In the genomic region with DNA sequence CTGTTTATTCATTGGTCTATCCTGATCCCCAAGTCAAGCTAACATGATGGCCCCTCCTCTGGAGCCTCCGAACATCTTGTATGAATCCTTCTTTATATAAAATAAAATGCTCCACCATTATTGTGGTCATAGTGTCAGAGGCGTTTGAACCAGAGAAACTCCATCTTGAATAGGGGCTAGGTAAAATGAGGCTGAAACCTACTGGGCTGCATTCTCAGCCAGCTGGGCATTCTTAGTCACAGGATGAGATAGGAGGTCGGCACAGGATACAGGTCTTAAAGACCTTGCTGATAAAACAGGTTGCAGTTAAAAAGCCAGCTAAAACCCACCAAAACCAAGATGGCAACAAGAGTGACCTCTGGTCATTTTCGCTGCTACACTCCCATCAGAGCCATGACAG, we compare ENCODE assay signal across 18 cellular contexts.
A peak's percentile ranks its signal among the peaks of the same experiment; 100 is the strongest.
DNase-seq lines count a peak whose midpoint lies in the region; ATAC-seq and TF ChIP-seq lines count a peak whose summit lies in the region.
"Had no signal": no experiment of that assay in that cellular context is flagged by ENCODE, and none has a peak within 500 bp of the region (broad histone marks: within the 10 kb centered on the region; RNA-seq: fewer than 3 reads in every experiment).

No MANE protein-coding gene starts in this region.

- no peak overlapping the region for H3K4me3 ChIP-seq in SK-N-SH (ENCODE audit: low read depth in 2 of 2, low read length in 1 of 2)
- no peak overlapping the region for H3K4me3 ChIP-seq in osteoblast (ENCODE audit: insufficient read depth, low read length)
- no peak overlapping the region for H3K4me3 ChIP-seq in right atrium auricular region
- H3K4me3 ChIP-seq in adrenal gland: no peak overlapping the region

- WGBS in SK-N-SH (ENCODE audit: low lambda C conversion rate): 82% methylated on average over 4 of the region's 4 CpGs
- 81 to 85% (median 81%) methylated on average over 4 of the region's 4 CpGs for WGBS in adrenal gland, 4 donors

- TF ChIP-seq RAD21 in SK-N-SH (IDR thresholded peaks at IDR 0.05; ENCODE audit: low read length): no peak

- no peaks in the 10 kb centered on the region for H3K9me3 ChIP-seq in SK-N-SH
- H3K9me3 ChIP-seq in osteoblast (ENCODE audit: low read depth, low read length): no peaks in the 10 kb centered on the region
- peaks cover 0 to 6% of the 10 kb centered on the region in 2 donors for H3K9me3 ChIP-seq in right atrium auricular region
- H3K9me3 ChIP-seq in adrenal gland (replicated peaks in 1 of 3): no peaks in the 10 kb centered on the region

- H3K4me3 Mint-ChIP-seq in chondrocyte (ENCODE audit: unreplicated experiment): no peak overlapping the region
- H3K4me3 Mint-ChIP-seq: B cell, CD14-positive monocyte had no signal

- no peaks in the 10 kb centered on the region for H3K27me3 Mint-ChIP-seq in chondrocyte (ENCODE audit: low read depth)
- H3K27me3 Mint-ChIP-seq: B cell had no signal

- H3K9me3 Mint-ChIP-seq in chondrocyte (ENCODE audit: low read depth): peaks cover 13% of the 10 kb centered on the region

- H4K20me1 ChIP-seq in SK-N-SH (ENCODE audit: insufficient read depth): no peaks in the 10 kb centered on the region
- H4K20me1 ChIP-seq in osteoblast (ENCODE audit: insufficient read depth, low read length): no peaks in the 10 kb centered on the region

- H3K4me2 ChIP-seq in SK-N-SH: peak overlapping the region; percentile 67
- H3K4me2 ChIP-seq in osteoblast (ENCODE audit: insufficient read depth, low read length): peak overlapping the region; percentile 73

- DNase-seq in SK-N-SH (no peak), chondrocyte (ENCODE audit: low spot score) (no peak), osteoblast (ENCODE audit: insufficient read length, low spot score, missing footprints) (no peak), islet precursor cell (no peak), OCI-M2 (lab: John Stamatoyannopoulos, UW; ENCODE audit: unreplicated experiment) (no peak), right atrium auricular region (ENCODE audit: low spot score) (no peak), adrenal gland (no peak)
- DNase-seq: Kasumi-1, NCI-H1694, NCI-H2081 treated with DMSO at 0.1 percent for 48 hours, NCI-H2171 treated with DMSO at 0.1 percent for 48 hours, NCI-H446 treated with DMSO at 0.1 percent for 48 hours, NCI-H526 treated with DMSO at 0.1 percent for 48 hours had no signal

- peaks cover 29% of the 10 kb centered on the region for H3F3A ChIP-seq in SK-N-SH (replicated peaks; ENCODE audit: insufficient read depth)

- peak overlapping the region; percentile 92 for H3K27ac Mint-ChIP-seq in chondrocyte (ENCODE audit: unreplicated experiment)
- H3K27ac Mint-ChIP-seq: B cell, CD14-positive monocyte had no signal

- no peaks in the 10 kb centered on the region for H3K79me2 ChIP-seq in SK-N-SH (ENCODE audit: insufficient read depth)
- H3K79me2 ChIP-seq in osteoblast (ENCODE audit: insufficient read depth, low read length): no peaks in the 10 kb centered on the region

- H3K27ac ChIP-seq in SK-N-SH (ENCODE audit: low read depth in 2 of 2, low read length in 1 of 2) (peak overlapping the region in 1 of 2 experiments; percentile 100; a peak in 2 of 4 replicates), osteoblast (ENCODE audit: low read depth, low read length) (peak overlapping the region; percentile 90), right atrium auricular region (no peak overlapping the region), adrenal gland (peak overlapping the region in 2 of 5 donors; percentile 51 to 77)
- H3K27ac ChIP-seq: 22Rv1 had no signal

- H3K9ac ChIP-seq in SK-N-SH: peak overlapping the region; percentile 62

- intact Hi-C loops in adrenal gland (cut with DNase I): no loop called here

- no peaks in the 10 kb centered on the region for H3K36me3 Mint-ChIP-seq in chondrocyte (ENCODE audit: low read depth)
- H3K36me3 Mint-ChIP-seq: CD14-positive monocyte had no signal

- TF ChIP-seq POLR2A in adrenal gland (IDR thresholded peaks at IDR 0.05): no peak

- H3K27me3 ChIP-seq in SK-N-SH (ENCODE audit: insufficient read depth) (no peaks in the 10 kb centered on the region), osteoblast (ENCODE audit: insufficient read depth, low read length) (no peaks in the 10 kb centered on the region), right atrium auricular region (no peaks in the 10 kb centered on the region), adrenal gland (no peaks in the 10 kb centered on the region)

- no peak for ATAC-seq in SK-N-SH treated with all-trans-retinoic acid at 6 μM for 48 hours
- ATAC-seq: HCT116 had no signal

- CTCF ChIA-PET in SK-N-SH (lab: Yijun Ruan, JAX): no interaction called here

- peak overlapping the region; percentile 29; the same call in 1 of the 2 replicates for H2AFZ ChIP-seq in SK-N-SH (ENCODE audit: low read depth)
- H2AFZ ChIP-seq in osteoblast (ENCODE audit: low read length): no peak overlapping the region

- H3K9me2 ChIP-seq in SK-N-SH: no peaks in the 10 kb centered on the region

- peaks cover 7 to 22% of the 10 kb centered on the region in 2 experiments; a peak in 3 of 4 replicates for H3K4me1 ChIP-seq in SK-N-SH (ENCODE audit: control insufficient read depth in 1 of 2, insufficient read depth in 2 of 2, low read depth in 1 of 2, low read length in 1 of 2)
- peaks cover 18% of the 10 kb centered on the region for H3K4me1 ChIP-seq in osteoblast (ENCODE audit: insufficient read depth, low read length)
- no peaks in the 10 kb centered on the region for H3K4me1 ChIP-seq in right atrium auricular region
- H3K4me1 ChIP-seq in adrenal gland (replicated peaks in 1 of 2): peaks cover 0 to 3% of the 10 kb centered on the region in 2 donors

- peaks cover 24% of the 10 kb centered on the region for H3K4me1 Mint-ChIP-seq in chondrocyte (ENCODE audit: low read depth)
- H3K4me1 Mint-ChIP-seq: B cell, CD14-positive monocyte had no signal

- POLR2A ChIA-PET in SK-N-SH (lab: Yijun Ruan, JAX): no interaction called here

- TF ChIP-seq CTCF in SK-N-SH (IDR thresholded peaks at IDR 0.05): no peak
- no peak for TF ChIP-seq CTCF in chondrocyte (IDR thresholded peaks at IDR 0.05)
- no peak for TF ChIP-seq CTCF in osteoblast (IDR thresholded peaks at IDR 0.05; ENCODE audit: extremely low read depth, low read depth, low read length)
- TF ChIP-seq CTCF in right atrium auricular region (IDR thresholded peaks at IDR 0.05): no peak
- no peak for TF ChIP-seq CTCF in adrenal gland (IDR thresholded peaks at IDR 0.05)

- H3K36me3 ChIP-seq in SK-N-SH (replicated peaks in 1 of 2; ENCODE audit: control insufficient read depth in 1 of 2, insufficient read depth in 2 of 2, low read length in 1 of 2) (no peaks in the 10 kb centered on the region), osteoblast (ENCODE audit: insufficient read depth, low read length) (no peaks in the 10 kb centered on the region), right atrium auricular region (no peaks in the 10 kb centered on the region), adrenal gland (replicated peaks in 1 of 2) (no peaks in the 10 kb centered on the region)

- TF ChIP-seq EP300 in SK-N-SH (IDR thresholded peaks at IDR 0.05; ENCODE audit: borderline replicate concordance in 1 of 2, low read depth in 1 of 2, low read length in 1 of 2): no peak

TF ChIP-seq in SK-N-SH, 30 proteins besides CTCF, POLR2A, EP300 and RAD21:
- TF ChIP-seq FOSL2 (IDR thresholded peaks at IDR 0.05; ENCODE audit: borderline replicate concordance, low read depth) (no peak), JUND (IDR thresholded peaks at IDR 0.05) (no peak), GATA2 (CRISPR knock-in tag; IDR thresholded peaks at IDR 0.05) (no peak), FOXM1 (IDR thresholded peaks at IDR 0.05; ENCODE audit: low read depth) (no peak), RCOR1 (IDR thresholded peaks at IDR 0.05; ENCODE audit: low read length) (no peak), YY1 (IDR thresholded peaks at IDR 0.05; ENCODE audit: low read depth) (peak; percentile 10; the same call in 1 of the 2 replicates), TEAD4 (IDR thresholded peaks at IDR 0.05; ENCODE audit: borderline replicate concordance, insufficient read depth) (no peak), NRF1 (IDR thresholded peaks at IDR 0.05; ENCODE audit: low read depth, low read length) (no peak)
- TF ChIP-seq, protein P1, sequence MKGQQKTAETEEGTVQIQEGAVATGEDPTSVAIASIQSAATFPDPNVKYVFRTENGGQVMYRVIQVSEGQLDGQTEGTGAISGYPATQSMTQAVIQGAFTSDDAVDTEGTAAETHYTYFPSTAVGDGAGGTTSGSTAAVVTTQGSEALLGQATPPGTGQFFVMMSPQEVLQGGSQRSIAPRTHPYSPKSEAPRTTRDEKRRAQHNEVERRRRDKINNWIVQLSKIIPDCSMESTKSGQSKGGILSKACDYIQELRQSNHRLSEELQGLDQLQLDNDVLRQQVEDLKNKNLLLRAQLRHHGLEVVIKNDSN (IDR thresholded peaks at IDR 0.05; ENCODE audit: borderline replicate concordance, low read depth): no peak

TF ChIP-seq in SK-N-SH treated with all-trans-retinoic acid at 6 μM for 48 hours, 23 proteins besides CTCF, POLR2A, EP300 and RAD21:
- no peak for TF ChIP-seq TCF4 (CRISPR knock-in tag; IDR thresholded peaks at IDR 0.05; ENCODE audit: borderline replicate concordance)
TF ChIP-seq in SK-N-SH treated with all-trans-retinoic acid at 6 μM for 48 hours: peak in this region for 0.
